26 cellular contexts compared by ENCODE assay signal in genomic region chr20:61662946-61663460, GRCh38.
"Had no signal": no experiment of that assay in that cellular context is flagged by ENCODE, and none has a peak within 500 bp of the region (broad histone marks: within the 10 kb centered on the region; RNA-seq: fewer than 3 reads in every experiment).

No MANE protein-coding gene starts in this region.

- DNase-seq: activated CD4-positive, alpha-beta T cell treated with anti-CD3 and anti-CD28 coated beads, Interleukin-2, amount 50 U/mL, for 4 hours; activated CD8-positive, alpha-beta memory T cell treated with anti-CD3 and anti-CD28 coated beads, Interleukin-2, amount 50 U/mL, for 48 hours; activated naive CD4-positive, alpha-beta T cell; activated T-cell treated with anti-CD3 and anti-CD28 coated beads, Interleukin-2, amount 50 U/mL, for 4 hours; adrenal gland; colonic mucosa; esophagus squamous epithelium; heart left ventricle; left cardiac atrium; naive B cell; ovary; psoas muscle; stimulated activated CD4-positive, alpha-beta T cell treated with anti-CD3 and anti-CD28 coated beads, Interleukin-2, amount 100 ng/mL, for 24 hours; stomach; T-helper 1 cell had no signal

- H3K27ac Mint-ChIP-seq: activated naive CD8-positive, alpha-beta T cell; activated T-helper 2 cell treated with anti-CD3 and anti-CD28 coated beads, Interferon-gamma antibody, Interleukin-2, Interleukin-4, amounts not matched to agents 10 μg/mL and 5 μg/mL and 100 μg/mL, durations not matched to agents 14 hours and 24 hours and 36 hours; naive B cell; stimulated activated memory B cell treated with anti-CD40 and anti-IgM and Interleukin-4, amounts not matched to agents 10 μg/mL and 1 μg/mL and 100 μg/mL, for 72 hours; WTC11 had no signal

- H3K9me3 Mint-ChIP-seq: activated T-cell treated with anti-CD3 and anti-CD28 coated beads, Interleukin-2, amount 50 U/mL, for 4 hours; activated T-helper 2 cell treated with anti-CD3 and anti-CD28 coated beads, Interferon-gamma antibody, Interleukin-2, Interleukin-4, amounts not matched to agents 10 μg/mL and 5 μg/mL and 100 μg/mL, durations not matched to agents 14 hours and 24 hours and 36 hours; central memory CD8-positive, alpha-beta T cell; stimulated activated memory B cell treated with anti-CD40 and anti-IgM and Interleukin-4, amounts not matched to agents 10 μg/mL and 1 μg/mL and 100 μg/mL, for 72 hours; WTC11 had no signal

- H3K4me1 Mint-ChIP-seq: central memory CD8-positive, alpha-beta T cell; stimulated activated memory B cell treated with anti-CD40 and anti-IgM and Interleukin-4, amounts not matched to agents 10 μg/mL and 1 μg/mL and 100 μg/mL, for 72 hours; WTC11 had no signal

- H3K4me3 ChIP-seq: adrenal gland, breast epithelium, colonic mucosa, dorsolateral prefrontal cortex, esophagus squamous epithelium, gastroesophageal sphincter, heart left ventricle, ovary, psoas muscle, right lobe of liver, skin epidermis, stomach, upper lobe of left lung had no signal

- H3K4me3 Mint-ChIP-seq: activated naive CD8-positive, alpha-beta T cell; activated T-cell treated with anti-CD3 and anti-CD28 coated beads, Interleukin-2, amount 50 U/mL, for 4 hours; central memory CD8-positive, alpha-beta T cell; stimulated activated memory B cell treated with anti-CD40 and anti-IgM and Interleukin-4, amounts not matched to agents 10 μg/mL and 1 μg/mL and 100 μg/mL, for 72 hours; WTC11 had no signal

- H3K27me3 ChIP-seq: adrenal gland, colonic mucosa, dorsolateral prefrontal cortex, ovary, right lobe of liver, upper lobe of left lung had no signal

- H3K9me3 ChIP-seq: adrenal gland, breast epithelium, colonic mucosa, esophagus squamous epithelium, gastroesophageal sphincter, heart left ventricle, ovary, psoas muscle, right lobe of liver, stomach, upper lobe of left lung had no signal

- H3K36me3 Mint-ChIP-seq: activated naive CD8-positive, alpha-beta T cell; naive B cell; stimulated activated memory B cell treated with anti-CD40 and anti-IgM and Interleukin-4, amounts not matched to agents 10 μg/mL and 1 μg/mL and 100 μg/mL, for 72 hours; WTC11 had no signal

- H3K27ac ChIP-seq: adrenal gland, breast epithelium, colonic mucosa, esophagus squamous epithelium, gastroesophageal sphincter, heart left ventricle, ovary, psoas muscle, right lobe of liver, skin epidermis, stomach, upper lobe of left lung had no signal

- H3K27me3 Mint-ChIP-seq: activated naive CD8-positive, alpha-beta T cell; central memory CD8-positive, alpha-beta T cell had no signal

- H3K36me3 ChIP-seq: adrenal gland, breast epithelium, colonic mucosa, esophagus squamous epithelium, gastroesophageal sphincter, heart left ventricle, ovary, right lobe of liver, stomach, upper lobe of left lung had no signal

- H3K4me1 ChIP-seq: adrenal gland, breast epithelium, colonic mucosa, gastroesophageal sphincter, psoas muscle, right lobe of liver, stomach, upper lobe of left lung had no signal
